ENCODE assay signal across 18 cellular contexts in genomic region chr3:186959029-186959624, GRCh38. TPM values are rescaled to one million over a fixed set of nuclear protein-coding genes. Genes with fewer than 3 reads are reported as not detected.
A peak's percentile ranks its signal among the peaks of the same experiment; 100 is the strongest.
DNase-seq lines count a peak whose midpoint lies in the region; ATAC-seq and TF ChIP-seq lines count a peak whose summit lies in the region.
"Had no signal": no experiment of that assay in that cellular context is flagged by ENCODE, and none has a peak within 500 bp of the region (broad histone marks: within the 10 kb centered on the region; RNA-seq: fewer than 3 reads in every experiment).

No MANE protein-coding gene starts in this region.

- H3K36me3 Mint-ChIP-seq in activated naive CD4-positive, alpha-beta T cell treated with anti-CD3 and anti-CD28 coated beads for 36 hours (ENCODE audit: low read depth) = peaks cover 17% of the 10 kb centered on the region
- peaks cover 49% of the 10 kb centered on the region for H3K36me3 Mint-ChIP-seq in GM23338 (ENCODE audit: low read depth)
- H3K36me3 Mint-ChIP-seq in activated T-helper 17 cell treated with anti-CD3 and anti-CD28 coated beads, Interleukin-2, amount 50 U/mL, for 72 hours (ENCODE audit: low read depth) = peaks cover 30% of the 10 kb centered on the region
- peaks cover 19 to 54% of the 10 kb centered on the region in 2 donors for H3K36me3 Mint-ChIP-seq in stimulated activated naive B cell treated with anti-CD40 and anti-IgM and Interleukin-4, amounts not matched to agents 10 μg/mL and 1 μg/mL and 100 μg/mL, for 72 hours

- H3K9me3 Mint-ChIP-seq in activated naive CD4-positive, alpha-beta T cell treated with anti-CD3 and anti-CD28 coated beads for 36 hours = no peaks in the 10 kb centered on the region
- peaks cover 3% of the 10 kb centered on the region; the same call in 1 of the 3 replicates for H3K9me3 Mint-ChIP-seq in GM23338
- H3K9me3 Mint-ChIP-seq in activated T-helper 17 cell treated with anti-CD3 and anti-CD28 coated beads, Interleukin-2, amount 50 U/mL, for 72 hours = no peaks in the 10 kb centered on the region
- H3K9me3 Mint-ChIP-seq in stimulated activated naive B cell treated with anti-CD40 and anti-IgM and Interleukin-4, amounts not matched to agents 10 μg/mL and 1 μg/mL and 100 μg/mL, for 72 hours = no peaks in the 10 kb centered on the region
- H3K9me3 Mint-ChIP-seq: activated CD4-positive, alpha-beta T cell treated with anti-CD3 and anti-CD28 coated beads, Interleukin-2, amount 10 ng/mL, durations not matched to agents 7 days and 5 days had no signal

- no peaks in the 10 kb centered on the region for H3K9me2 ChIP-seq in GM23338 (ENCODE audit: insufficient read depth)

- no peak overlapping the region for H3K4me2 ChIP-seq in GM23338

- no peaks in the 10 kb centered on the region for H3K27me3 ChIP-seq in GM23338 (ENCODE audit: insufficient read depth)
- H3K27me3 ChIP-seq: sigmoid colon, upper lobe of left lung had no signal

- H3K4me1 Mint-ChIP-seq in activated naive CD4-positive, alpha-beta T cell treated with anti-CD3 and anti-CD28 coated beads for 36 hours (ENCODE audit: low read depth) = peaks cover 45% of the 10 kb centered on the region
- peaks cover 55% of the 10 kb centered on the region for H3K4me1 Mint-ChIP-seq in GM23338
- peaks cover 34% of the 10 kb centered on the region for H3K4me1 Mint-ChIP-seq in activated T-helper 17 cell treated with anti-CD3 and anti-CD28 coated beads, Interleukin-2, amount 50 U/mL, for 72 hours
- peaks cover 45 to 72% of the 10 kb centered on the region in 2 donors for H3K4me1 Mint-ChIP-seq in stimulated activated naive B cell treated with anti-CD40 and anti-IgM and Interleukin-4, amounts not matched to agents 10 μg/mL and 1 μg/mL and 100 μg/mL, for 72 hours

- peaks cover 87% of the 10 kb centered on the region for H3K79me2 ChIP-seq in GM23338 (replicated peaks; ENCODE audit: insufficient read depth)

- DNase-seq in activated naive CD4-positive, alpha-beta T cell treated with anti-CD3 and anti-CD28 coated beads for 36 hours = no peak
- no peak for DNase-seq in activated naive CD4-positive, alpha-beta T cell treated with anti-CD3 and anti-CD28 coated beads, Interleukin-2, amount 50 U/mL, for 16 hours
- no peak for DNase-seq in GM23338 (ENCODE audit: low spot score)
- peak; percentile 11 for DNase-seq in stimulated activated naive B cell treated with anti-CD40 and anti-IgM and Interleukin-4, amounts not matched to agents 10 μg/mL and 1 μg/mL and 100 μg/mL, for 72 hours
- no peak for DNase-seq in AG08396 (ENCODE audit: low spot score)
- DNase-seq in superior temporal gyrus (ENCODE audit: extremely low spot score) = no peak
- DNase-seq in activated effector memory CD4-positive, alpha-beta T cell treated with anti-CD3 and anti-CD28 coated beads, Interleukin-2, amount 50 U/mL, for 16 hours = no peak
- DNase-seq: activated CD4-positive, alpha-beta T cell treated with anti-CD3 and anti-CD28 coated beads, Interleukin-2, amount 10 ng/mL, durations not matched to agents 7 days and 5 days; DMS153; mammary epithelial cell; NCI-H187 treated with DMSO at 0.1 percent for 48 hours; NCI-H526 treated with DMSO at 0.1 percent for 48 hours; nucleus accumbens; sigmoid colon; stimulated activated CD4-positive, alpha-beta T cell treated with anti-CD3 and anti-CD28 coated beads, Interleukin-4, amount 100 ng/mL, for 24 hours; upper lobe of left lung had no signal

- H3K27ac ChIP-seq in GM23338 (ENCODE audit: low read depth) = no peak overlapping the region
- H3K27ac ChIP-seq: sigmoid colon, upper lobe of left lung had no signal

- 0 out of 4 replicates have a peak, but pooled peaks have one; percentile 5 to 10 for TF ChIP-seq CTCF in GM23338 (conservative IDR thresholded peaks at IDR 0.05; ENCODE audit: low read depth in 2 of 2)

- H3K4me3 Mint-ChIP-seq in activated naive CD4-positive, alpha-beta T cell treated with anti-CD3 and anti-CD28 coated beads for 36 hours = no peak overlapping the region
- H3K4me3 Mint-ChIP-seq in GM23338 = no peak overlapping the region
- H3K4me3 Mint-ChIP-seq in activated T-helper 17 cell treated with anti-CD3 and anti-CD28 coated beads, Interleukin-2, amount 50 U/mL, for 72 hours = no peak overlapping the region
- H3K4me3 Mint-ChIP-seq in stimulated activated naive B cell treated with anti-CD40 and anti-IgM and Interleukin-4, amounts not matched to agents 10 μg/mL and 1 μg/mL and 100 μg/mL, for 72 hours = peak overlapping the region in 1 of 2 donors; percentile 26
- H3K4me3 Mint-ChIP-seq: activated CD4-positive, alpha-beta T cell treated with anti-CD3 and anti-CD28 coated beads, Interleukin-2, amount 10 ng/mL, durations not matched to agents 7 days and 5 days had no signal

- H3K4me3 ChIP-seq in GM23338 = no peak overlapping the region
- H3K4me3 ChIP-seq: coronary artery, sigmoid colon, upper lobe of left lung had no signal

- H3K4me1 ChIP-seq in GM23338 (ENCODE audit: insufficient read depth) = peaks cover 35% of the 10 kb centered on the region
- H3K4me1 ChIP-seq: sigmoid colon had no signal

- peak overlapping the region; percentile 1 for H3K27ac Mint-ChIP-seq in activated naive CD4-positive, alpha-beta T cell treated with anti-CD3 and anti-CD28 coated beads for 36 hours
- H3K27ac Mint-ChIP-seq in GM23338 = peak overlapping the region; percentile 28; the same call in 1 of the 2 replicates
- H3K27ac Mint-ChIP-seq in activated T-helper 17 cell treated with anti-CD3 and anti-CD28 coated beads, Interleukin-2, amount 50 U/mL, for 72 hours = peak overlapping the region; percentile 74
- peak overlapping the region; percentile 92 for H3K27ac Mint-ChIP-seq in stimulated activated naive B cell treated with anti-CD40 and anti-IgM and Interleukin-4, amounts not matched to agents 10 μg/mL and 1 μg/mL and 100 μg/mL, for 72 hours

- ATAC-seq in GM23338 = no peak
- ATAC-seq in activated T-helper 17 cell treated with anti-CD3 and anti-CD28 coated beads, Interleukin-2, amount 50 U/mL, for 72 hours (replicated peaks) = peak; percentile 24
- peak; percentile 89 to 94 for ATAC-seq in stimulated activated naive B cell treated with anti-CD40 and anti-IgM and Interleukin-4, amounts not matched to agents 10 μg/mL and 1 μg/mL and 100 μg/mL, for 72 hours (replicated peaks)

- peaks cover 22% of the 10 kb centered on the region; the same call in 1 of the 2 replicates for H4K20me1 ChIP-seq in GM23338 (replicated peaks; ENCODE audit: insufficient read depth)

- intact Hi-C loops in activated naive CD4-positive, alpha-beta T cell treated with anti-CD3 and anti-CD28 coated beads for 36 hours (cut with micrococcal nuclease) = no loop called here

- H2AFZ ChIP-seq in GM23338 = no peak overlapping the region

- no peaks in the 10 kb centered on the region; the same call in 1 of the 2 replicates for H3F3A ChIP-seq in GM23338 (replicated peaks; ENCODE audit: low read depth)

- no peaks in the 10 kb centered on the region for H3K27me3 Mint-ChIP-seq in activated naive CD4-positive, alpha-beta T cell treated with anti-CD3 and anti-CD28 coated beads for 36 hours (ENCODE audit: low read depth)
- peaks cover 3% of the 10 kb centered on the region for H3K27me3 Mint-ChIP-seq in GM23338 (ENCODE audit: insufficient read depth, low read depth, poor library complexity)
- no peaks in the 10 kb centered on the region for H3K27me3 Mint-ChIP-seq in activated T-helper 17 cell treated with anti-CD3 and anti-CD28 coated beads, Interleukin-2, amount 50 U/mL, for 72 hours
- H3K27me3 Mint-ChIP-seq in stimulated activated naive B cell treated with anti-CD40 and anti-IgM and Interleukin-4, amounts not matched to agents 10 μg/mL and 1 μg/mL and 100 μg/mL, for 72 hours = no peaks in the 10 kb centered on the region
- H3K27me3 Mint-ChIP-seq: activated CD4-positive, alpha-beta T cell treated with anti-CD3 and anti-CD28 coated beads, Interleukin-2, amount 10 ng/mL, durations not matched to agents 7 days and 5 days had no signal

- CTCF ChIA-PET in activated naive CD4-positive, alpha-beta T cell treated with anti-CD3 and anti-CD28 coated beads for 36 hours (lab: Charles Lee) = interaction anchor here (0.6 kb wide), 1 partner anchor 12 kb away, joined by 3 read pairs; no protein-coding TSS in a partner anchor

- H3K36me3 ChIP-seq in GM23338 (ENCODE audit: insufficient read depth) = 0 out of 2 replicates have a peak, but pooled peaks cover 4% of the 10 kb centered on the region
- H3K36me3 ChIP-seq: sigmoid colon had no signal

TF ChIP-seq in GM23338, 12 proteins besides CTCF, POLR2A, EP300 and RAD21 (continues in another document):
- TF ChIP-seq EZH2phosphoT487 (IDR thresholded peaks at IDR 0.05; ENCODE audit: unreplicated experiment) (no peak), NANOG (IDR thresholded peaks at IDR 0.05; ENCODE audit: borderline replicate concordance) (no peak), STAT1 (IDR thresholded peaks at IDR 0.05; ENCODE audit: unreplicated experiment) (no peak), POLR2AphosphoS5 (IDR thresholded peaks at IDR 0.05; ENCODE audit: low read depth) (no peak)
- TF ChIP-seq, protein P1, sequence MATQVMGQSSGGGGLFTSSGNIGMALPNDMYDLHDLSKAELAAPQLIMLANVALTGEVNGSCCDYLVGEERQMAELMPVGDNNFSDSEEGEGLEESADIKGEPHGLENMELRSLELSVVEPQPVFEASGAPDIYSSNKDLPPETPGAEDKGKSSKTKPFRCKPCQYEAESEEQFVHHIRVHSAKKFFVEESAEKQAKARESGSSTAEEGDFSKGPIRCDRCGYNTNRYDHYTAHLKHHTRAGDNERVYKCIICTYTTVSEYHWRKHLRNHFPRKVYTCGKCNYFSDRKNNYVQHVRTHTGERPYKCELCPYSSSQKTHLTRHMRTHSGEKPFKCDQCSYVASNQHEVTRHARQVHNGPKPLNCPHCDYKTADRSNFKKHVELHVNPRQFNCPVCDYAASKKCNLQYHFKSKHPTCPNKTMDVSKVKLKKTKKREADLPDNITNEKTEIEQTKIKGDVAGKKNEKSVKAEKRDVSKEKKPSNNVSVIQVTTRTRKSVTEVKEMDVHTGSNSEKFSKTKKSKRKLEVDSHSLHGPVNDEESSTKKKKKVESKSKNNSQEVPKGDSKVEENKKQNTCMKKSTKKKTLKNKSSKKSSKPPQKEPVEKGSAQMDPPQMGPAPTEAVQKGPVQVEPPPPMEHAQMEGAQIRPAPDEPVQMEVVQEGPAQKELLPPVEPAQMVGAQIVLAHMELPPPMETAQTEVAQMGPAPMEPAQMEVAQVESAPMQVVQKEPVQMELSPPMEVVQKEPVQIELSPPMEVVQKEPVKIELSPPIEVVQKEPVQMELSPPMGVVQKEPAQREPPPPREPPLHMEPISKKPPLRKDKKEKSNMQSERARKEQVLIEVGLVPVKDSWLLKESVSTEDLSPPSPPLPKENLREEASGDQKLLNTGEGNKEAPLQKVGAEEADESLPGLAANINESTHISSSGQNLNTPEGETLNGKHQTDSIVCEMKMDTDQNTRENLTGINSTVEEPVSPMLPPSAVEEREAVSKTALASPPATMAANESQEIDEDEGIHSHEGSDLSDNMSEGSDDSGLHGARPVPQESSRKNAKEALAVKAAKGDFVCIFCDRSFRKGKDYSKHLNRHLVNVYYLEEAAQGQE (IDR thresholded peaks at IDR 0.05; ENCODE audit: unreplicated experiment) = no peak

RNA-seq across cellular contexts. Expression of gene ST6GAL1, which starts 28.8 kb away (rescaled TPM):
- total RNA-seq in activated naive CD4-positive, alpha-beta T cell treated with anti-CD3 and anti-CD28 coated beads for 36 hours = 10 to 100 TPM; 76.2 to 78.0 TPM
- 51.6 and 65.1 TPM in 2 replicates for total RNA-seq in GM23338 (2014; rRNA removed; shearing (Covaris generic))
- 13.5 and 17.6 TPM in 2 replicates for polyA plus RNA-seq in GM23338 (2016; fragmentation: Nextera tagmentation; extraction: Ambion mirVana)
- total RNA-seq in activated T-helper 17 cell treated with anti-CD3 and anti-CD28 coated beads, Interleukin-2, amount 50 U/mL, for 72 hours = 10 to 100 TPM; 68.0 to 77.4 TPM

Comparison
In these comparisons a context has a peak if more than half of its experiments do, and no peak if none do; other contexts are left out.
1. H3K27ac Mint-ChIP-seq: peak in every context shown above with its lines; median percentile 92 in stimulated activated naive B cell treated with anti-CD40 and anti-IgM and Interleukin-4, amounts not matched to agents 10 μg/mL and 1 μg/mL and 100 μg/mL, for 72 hours; 74 in activated T-helper 17 cell treated with anti-CD3 and anti-CD28 coated beads, Interleukin-2, amount 50 U/mL, for 72 hours; 28 in GM23338; 1 in activated naive CD4-positive, alpha-beta T cell treated with anti-CD3 and anti-CD28 coated beads for 36 hours.